In the genomic region with DNA sequence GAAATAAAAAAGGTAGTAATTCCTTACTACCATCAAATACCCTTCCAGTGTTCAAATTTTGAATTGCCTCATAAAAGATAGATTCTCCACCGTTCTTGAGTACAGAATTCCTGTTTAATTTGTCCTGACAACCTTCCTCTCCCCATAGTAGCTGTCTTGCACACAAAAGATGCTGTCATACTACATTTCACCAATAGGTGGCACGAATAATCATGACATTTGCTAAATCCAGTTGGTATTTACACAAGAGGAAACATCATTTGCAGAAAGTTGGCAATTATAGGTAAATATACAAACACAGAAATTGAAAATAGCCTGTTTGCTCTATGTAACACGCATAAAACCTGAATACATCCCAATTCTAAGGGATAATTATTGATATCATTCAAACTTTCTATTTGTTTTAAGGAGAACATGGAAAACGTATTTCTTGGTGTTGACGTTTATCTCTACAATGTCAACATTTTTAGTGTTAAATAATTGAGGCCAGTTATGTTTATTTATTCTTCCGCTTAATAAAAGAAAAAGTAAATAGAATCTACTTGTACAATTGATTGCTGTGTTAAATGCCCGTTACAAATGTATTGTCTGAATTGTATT, we compare ENCODE assay signal across 8 cellular contexts. TPM values are rescaled to one million over a fixed set of nuclear protein-coding genes. Genes with fewer than 3 reads are reported as not detected.
DNase-seq lines count a peak whose midpoint lies in the region; ATAC-seq and TF ChIP-seq lines count a peak whose summit lies in the region.

No MANE protein-coding gene starts in this region.

- H3K27ac Mint-ChIP-seq in chondrocyte (ENCODE audit: unreplicated experiment): no peak overlapping the region

- CTCF ChIA-PET in AG04449 (lab: Yijun Ruan, JAX): interaction anchor here (0.6 to 3.7 kb wide), 6 partner anchors 9 to 340 kb away, joined by 3 to 23 read pairs (median 4); no protein-coding TSS in a partner anchor

- H3K36me3 Mint-ChIP-seq in chondrocyte (ENCODE audit: low read depth): peaks cover 8% of the 10 kb centered on the region

- no peaks in the 10 kb centered on the region for H3K4me1 Mint-ChIP-seq in chondrocyte (ENCODE audit: low read depth)

- peaks cover 28% of the 10 kb centered on the region for H3K9me3 Mint-ChIP-seq in chondrocyte (ENCODE audit: low read depth)

- no peaks in the 10 kb centered on the region for H3K36me3 ChIP-seq in mesenchymal stem cell (ENCODE audit: control insufficient read depth in 1 of 2, insufficient read depth in 2 of 2, low read depth in 1 of 2, low read length in 2 of 2)

- no peaks in the 10 kb centered on the region for H3K79me1 ChIP-seq in mesenchymal stem cell (replicated peaks; ENCODE audit: low read length, poor library complexity, severe bottlenecking)

- H3K4ac ChIP-seq in mesenchymal stem cell (ENCODE audit: low read depth in 1 of 2, low read length in 2 of 2): no peak overlapping the region

- H2AK5ac ChIP-seq in mesenchymal stem cell (ENCODE audit: low read length, severe bottlenecking): no peak overlapping the region

- 50% methylated on average over 2 of the region's 7 CpGs for WGBS in mesenchymal stem cell

- H3K4me3 ChIP-seq in AG04449 (ENCODE audit: low read depth, low read length): no peak overlapping the region
- H3K4me3 ChIP-seq in GM12864 (ENCODE audit: low read depth, low read length): no peak overlapping the region
- H3K4me3 ChIP-seq in mesenchymal stem cell (ENCODE audit: insufficient read depth in 1 of 2, low read depth in 1 of 2, low read length in 2 of 2): no peak overlapping the region

- no peak overlapping the region for H2BK12ac ChIP-seq in mesenchymal stem cell (ENCODE audit: low read length in 2 of 2)

- H2AFZ ChIP-seq in mesenchymal stem cell (ENCODE audit: low read depth, low read length): no peak overlapping the region

- no peak overlapping the region for H3K27ac ChIP-seq in mesenchymal stem cell (ENCODE audit: low read length, poor library complexity, severe bottlenecking)

- H3K9me3 ChIP-seq in mesenchymal stem cell (ENCODE audit: control insufficient read depth, low read length): peaks cover 5% of the 10 kb centered on the region

- peaks cover 2% of the 10 kb centered on the region for H3K27me3 Mint-ChIP-seq in chondrocyte (ENCODE audit: low read depth)

- H3K18ac ChIP-seq in mesenchymal stem cell (ENCODE audit: low read depth in 1 of 2, low read length in 2 of 2): no peak overlapping the region

- H3K9ac ChIP-seq in mesenchymal stem cell (ENCODE audit: low read length): no peak overlapping the region

- H4K91ac ChIP-seq in mesenchymal stem cell (ENCODE audit: low read length): no peak overlapping the region

- H2BK15ac ChIP-seq in mesenchymal stem cell (ENCODE audit: low read depth, poor library complexity, severe bottlenecking): no peak overlapping the region

- H2BK120ac ChIP-seq in mesenchymal stem cell (ENCODE audit: low read depth, low read length): no peak overlapping the region

- no peak overlapping the region for H4K8ac ChIP-seq in mesenchymal stem cell (ENCODE audit: low read length)

- no peak overlapping the region for H3K4me2 ChIP-seq in mesenchymal stem cell (ENCODE audit: low read length, poor library complexity, severe bottlenecking)

- H3K14ac ChIP-seq in mesenchymal stem cell (ENCODE audit: low read length in 2 of 2): no peak overlapping the region

- POLR2A ChIA-PET in AG04449 (lab: Yijun Ruan, JAX): no interaction called here

- no peak overlapping the region for H3K4me3 Mint-ChIP-seq in chondrocyte (ENCODE audit: unreplicated experiment)

- DNase-seq in AG04449 (ENCODE audit: low read depth, low spot score): no peak
- no peak for DNase-seq in GM12864 (ENCODE audit: low read depth)
- DNase-seq in NOMO-1 treated with DMSO at 0.1 percent for 48 hours (lab: John Stamatoyannopoulos, UW; ENCODE audit: unreplicated experiment): peak; percentile 46
- DNase-seq in chondrocyte (ENCODE audit: low spot score): no peak
- peak; percentile 69 for DNase-seq in mesenchymal stem cell

- H3K27me3 ChIP-seq in mesenchymal stem cell (ENCODE audit: control insufficient read depth in 1 of 2, insufficient read depth in 1 of 2, low read length in 2 of 2): no peaks in the 10 kb centered on the region

- no peaks in the 10 kb centered on the region for H3K4me1 ChIP-seq in mesenchymal stem cell (ENCODE audit: control insufficient read depth, insufficient read depth, low read depth, low read length)

- peak; percentile 59 for TF ChIP-seq CTCF in AG04449 (IDR thresholded peaks at IDR 0.05; ENCODE audit: insufficient read depth, low read length, missing control alignments)
- TF ChIP-seq CTCF in GM12864 (IDR thresholded peaks at IDR 0.05; ENCODE audit: low read depth, low read length, missing control alignments): peak; percentile 69
- TF ChIP-seq CTCF in chondrocyte (IDR thresholded peaks at IDR 0.05): peak; percentile 87

- no peak overlapping the region for H2BK5ac ChIP-seq in mesenchymal stem cell (ENCODE audit: low read depth, low read length, poor library complexity, severe bottlenecking)

- no peak overlapping the region for H3K23ac ChIP-seq in mesenchymal stem cell (ENCODE audit: low read length in 2 of 2)

- ATAC-seq in HG03442 (IDR thresholded peaks at IDR 0.05; ENCODE audit: unreplicated experiment) (peak; percentile 66), GM19035 (IDR thresholded peaks at IDR 0.05; ENCODE audit: unreplicated experiment) (no peak), HG02852 (IDR thresholded peaks at IDR 0.05; ENCODE audit: unreplicated experiment) (no peak)

RNA-seq across cellular contexts. Expression of gene CLDN10, which starts 58.3 kb away (rescaled TPM):
- not detected in 3 replicates for total RNA-seq in chondrocyte
- not detected for polyA plus RNA-seq in mesenchymal stem cell (2013, experiment 1 of 2)
- polyA plus RNA-seq in mesenchymal stem cell (2013, experiment 2 of 2): not detected

Comparison
In these comparisons a context has a peak if more than half of its experiments do, and no peak if none do; other contexts are left out.
1. DNase-seq: peak in NOMO-1 treated with DMSO at 0.1 percent for 48 hours (single experiment) and mesenchymal stem cell (single experiment); none in AG04449 (single experiment), GM12864 (single experiment) and chondrocyte (single experiment).
2. Peak in every context shown above with its lines, with median percentiles within 50 percentile points of each other: CTCF ChIP-seq.